6 cellular contexts compared by ENCODE assay signal in the genomic region with DNA sequence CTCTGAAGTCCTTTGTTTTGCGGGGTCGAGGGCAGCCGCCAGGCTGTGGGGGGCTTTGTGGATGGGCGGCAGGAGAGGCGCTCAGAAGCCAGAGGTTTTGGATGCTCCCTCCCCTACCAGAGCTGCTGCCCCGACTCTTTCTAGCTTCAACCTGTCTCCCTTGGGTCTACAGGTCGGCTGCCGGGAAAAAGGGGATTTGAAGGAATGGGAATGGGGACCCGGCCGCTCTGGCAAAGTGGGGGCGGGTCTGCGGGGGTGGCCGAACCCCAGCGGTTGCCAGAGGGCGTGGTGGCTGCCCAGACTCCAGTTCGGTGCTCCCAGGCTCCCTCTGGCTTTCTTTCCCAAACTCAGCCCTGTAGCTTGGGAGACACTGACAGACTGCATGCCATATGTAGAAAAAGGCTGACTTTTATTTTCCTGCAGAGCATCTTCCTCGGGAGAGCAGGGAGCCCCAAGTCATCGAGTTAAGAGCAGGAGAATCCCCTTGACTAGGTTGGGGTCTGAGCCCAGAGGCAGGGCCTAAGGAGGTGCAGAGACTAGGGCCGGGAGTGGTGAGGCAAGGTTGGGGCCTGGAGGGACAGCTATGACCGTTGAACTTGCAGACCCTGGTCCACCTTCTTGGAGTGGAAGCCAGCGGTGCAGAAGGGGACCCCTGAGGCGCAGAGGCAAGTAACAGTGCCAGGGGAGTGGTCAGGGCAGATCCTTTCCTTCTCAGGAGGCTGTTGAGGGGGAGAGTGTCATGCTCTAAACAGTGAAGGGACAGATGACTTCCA. TPM values are rescaled to one million over a fixed set of nuclear protein-coding genes. Genes with fewer than 3 reads are reported as not detected.
DNase-seq lines count a peak whose midpoint lies in the region; ATAC-seq, FAIRE-seq and TF ChIP-seq lines count a peak whose summit lies in the region.

No MANE protein-coding gene starts in this region.

- intact Hi-C loops in kidney (cut with DNase I): no loop called here

- no peaks in the 10 kb centered on the region for H3K36me3 ChIP-seq in kidney (ENCODE audit: control insufficient read depth in 1 of 2, insufficient read depth in 2 of 2, low read length in 2 of 2)

- ATAC-seq in T-helper 17 cell: no peak

- H3K4me3 Mint-ChIP-seq in T-helper 17 cell: peak overlapping the region; percentile 100

- no peak for TF ChIP-seq CTCF in kidney (IDR thresholded peaks at IDR 0.05; ENCODE audit: borderline replicate concordance, extremely low read depth, insufficient read depth)

- H3K9ac ChIP-seq in kidney (ENCODE audit: low read length in 2 of 2): peak overlapping the region; percentile 85 to 94

- DNase-seq in EL (peak; percentile 52), T-helper 17 cell (no peak), kidney (peak; percentile 83), NK-92 (lab: John Stamatoyannopoulos, UW; ENCODE audit: unreplicated experiment) (no peak), islet precursor cell (no peak), GM19240 (ENCODE audit: insufficient read length, low spot score) (no peak)

- FAIRE-seq in kidney (lab: Jason Lieb, UNC): no peak

- peak overlapping the region; percentile 97 for H3K27ac Mint-ChIP-seq in T-helper 17 cell

- no peaks in the 10 kb centered on the region for H3K27me3 Mint-ChIP-seq in T-helper 17 cell

- H3K4me1 Mint-ChIP-seq in T-helper 17 cell: peaks cover 48% of the 10 kb centered on the region

- peaks cover 18 to 21% of the 10 kb centered on the region in 2 donors for H3K4me1 ChIP-seq in kidney (ENCODE audit: control insufficient read depth in 1 of 2, insufficient read depth in 1 of 2, low read depth in 1 of 2, low read length in 2 of 2)

- H3K9me3 ChIP-seq in T-helper 17 cell (ENCODE audit: control insufficient read depth, low read length, poor library complexity, severe bottlenecking): no peaks in the 10 kb centered on the region
- H3K9me3 ChIP-seq in kidney (ENCODE audit: control insufficient read depth in 1 of 2, low read length in 2 of 2): no peaks in the 10 kb centered on the region

- peaks cover 26% of the 10 kb centered on the region for H3K36me3 Mint-ChIP-seq in T-helper 17 cell (ENCODE audit: low read depth)

- H3K27ac ChIP-seq in kidney (ENCODE audit: low read depth in 2 of 2, low read length in 2 of 2): peak overlapping the region; percentile 97 to 98

- peak overlapping the region; percentile 69 to 77 for H3K4me3 ChIP-seq in kidney (ENCODE audit: low read length in 2 of 2)

RNA-seq across cellular contexts. Expression of a gene that starts 1.4 kb away (rescaled TPM):
- total RNA-seq in T-helper 17 cell (100 to 1,000 TPM in 1 of 2 donors, 10 to 100 TPM in 1; 99.5 to 117 TPM), kidney (51.9 TPM)
- polyA plus RNA-seq in kidney (ENCODE audit: insufficient read depth, low read depth, low replicate concordance): 17.1 TPM

RNA-seq across cellular contexts. Expression of a gene that starts 2.9 kb away (rescaled TPM):
- total RNA-seq in T-helper 17 cell (1 to 10 TPM; 4.7 to 5.6 TPM), kidney (14.2 TPM)
- 14.2 TPM for polyA plus RNA-seq in kidney (ENCODE audit: insufficient read depth, low read depth, low replicate concordance)

RNA-seq across cellular contexts. Expression of a gene that starts 15.0 kb away (rescaled TPM):
- total RNA-seq in T-helper 17 cell (10 to 100 TPM; 23.5 to 25.6 TPM), kidney (30.5 TPM)
- 26.7 TPM for polyA plus RNA-seq in kidney (ENCODE audit: insufficient read depth, low read depth, low replicate concordance)

RNA-seq across cellular contexts. Expression of a gene that starts 29.2 kb away (rescaled TPM):
- 10 to 100 TPM; 37.4 to 46.5 TPM for total RNA-seq in T-helper 17 cell
- total RNA-seq in kidney: 47.9 TPM
- 9.5 TPM for polyA plus RNA-seq in kidney (ENCODE audit: insufficient read depth, low read depth, low replicate concordance)

RNA-seq across cellular contexts. Expression of a gene that starts 32.3 kb away (rescaled TPM):
- total RNA-seq in T-helper 17 cell (100 to 1,000 TPM; 104 to 108 TPM), kidney (295 TPM)
- 197 TPM for polyA plus RNA-seq in kidney (ENCODE audit: insufficient read depth, low read depth, low replicate concordance)

Comparison
In these comparisons a context has a peak if more than half of its experiments do, and no peak if none do; other contexts are left out.
1. DNase-seq: peak in EL (single experiment) and kidney (single experiment); none in T-helper 17 cell (0 of 3), NK-92 (single experiment), islet precursor cell (single experiment) and GM19240 (single experiment).